In genomic region chr7:93178213-93178612, GRCh38 we compare ENCODE assay signal across 9 cellular contexts. TPM values are rescaled to one million over a fixed set of nuclear protein-coding genes. Genes with fewer than 3 reads are reported as not detected.
A peak's percentile ranks its signal among the peaks of the same experiment; 100 is the strongest.
DNase-seq lines count a peak whose midpoint lies in the region; FAIRE-seq and TF ChIP-seq lines count a peak whose summit lies in the region.
"Had no signal": no experiment of that assay in that cellular context is flagged by ENCODE, and none has a peak within 500 bp of the region (broad histone marks: within the 10 kb centered on the region; RNA-seq: fewer than 3 reads in every experiment).

No MANE protein-coding gene starts in this region.

- no peak for TF ChIP-seq POLR2A in spleen (IDR thresholded peaks at IDR 0.05)

- no peak overlapping the region for H3K4me3 ChIP-seq in small intestine (ENCODE audit: low read depth in 1 of 2, low read length in 2 of 2)
- H3K4me3 ChIP-seq in spleen = no peak overlapping the region

- H3K4me1 Mint-ChIP-seq in chondrocyte (ENCODE audit: low read depth) = no peaks in the 10 kb centered on the region

- H3K27ac Mint-ChIP-seq in chondrocyte (ENCODE audit: unreplicated experiment) = no peak overlapping the region

- H3K27ac ChIP-seq in small intestine (ENCODE audit: low read depth in 1 of 2, low read length in 1 of 2) (no peak overlapping the region), spleen (no peak overlapping the region)

- intact Hi-C loops in spleen (cut with DNase I; ENCODE audit: low total_unique reads) = no loop called here

- peak; percentile 74 for TF ChIP-seq CTCF in chondrocyte (IDR thresholded peaks at IDR 0.05)
- no peak for TF ChIP-seq CTCF in spleen (IDR thresholded peaks at IDR 0.05 in 8 of 11, conservative IDR thresholded peaks at IDR 0.05 in 3 of 11)

- no peak overlapping the region for H3K4me3 Mint-ChIP-seq in chondrocyte (ENCODE audit: unreplicated experiment)

- no peaks in the 10 kb centered on the region for H3K9me3 Mint-ChIP-seq in chondrocyte (ENCODE audit: low read depth)

- peaks cover 59% of the 10 kb centered on the region for H3K27me3 Mint-ChIP-seq in chondrocyte (ENCODE audit: low read depth)

- H3K27me3 ChIP-seq in small intestine (ENCODE audit: control insufficient read depth in 2 of 2, insufficient read depth in 2 of 2, low read length in 2 of 2) (no peaks in the 10 kb centered on the region), spleen (replicated peaks in 1 of 7) (no peaks in the 10 kb centered on the region)

- H3K4me1 ChIP-seq in small intestine (ENCODE audit: control insufficient read depth in 2 of 2, insufficient read depth in 1 of 2, low read depth in 1 of 2, low read length in 1 of 2) (no peaks in the 10 kb centered on the region), spleen (no peaks in the 10 kb centered on the region)

- no peaks in the 10 kb centered on the region for H3K36me3 Mint-ChIP-seq in chondrocyte (ENCODE audit: low read depth)

- no peaks in the 10 kb centered on the region for H3K9me3 ChIP-seq in small intestine (ENCODE audit: control insufficient read depth, low read depth)
- H3K9me3 ChIP-seq in spleen = peaks cover 0 to 2% (median 0%) of the 10 kb centered on the region in 8 donors

- FAIRE-seq in small intestine (lab: Jason Lieb, UNC) = no peak

- 18 to 24% (median 21%) methylated on average over 3 of the region's 3 CpGs for WGBS in small intestine, 3 donors
- 16 to 27% (median 25%) methylated on average over 3 of the region's 3 CpGs for WGBS in spleen, 5 donors

- peak; percentile 20 for DNase-seq in NCI-H510A treated with DMSO at 0.1 percent for 48 hours (lab: John Stamatoyannopoulos, UW)
- DNase-seq in NCI-H510A (lab: John Stamatoyannopoulos, UW) = no peak
- DNase-seq in NCI-H2171 (lab: John Stamatoyannopoulos, UW) = peak; percentile 19
- no peak for DNase-seq in chondrocyte (ENCODE audit: low spot score)
- peak; percentile 13 for DNase-seq in small intestine
- DNase-seq in HuH-7.5 (ENCODE audit: low spot score) = no peak
- no peak for DNase-seq in spleen
- DNase-seq in stimulated activated CD8-positive, alpha-beta memory T cell treated with anti-CD3 and anti-CD28 coated beads, Interleukin-4, amount 100 ng/mL, for 48 hours = no peak

- H3K36me3 ChIP-seq in small intestine (ENCODE audit: control insufficient read depth in 2 of 2, insufficient read depth in 2 of 2, low read length in 2 of 2) (no peaks in the 10 kb centered on the region), spleen (no peaks in the 10 kb centered on the region)

RNA-seq across cellular contexts. Expression of gene SAMD9L, which starts 30.0 kb away (rescaled TPM):
- total RNA-seq in chondrocyte (6.8 to 22.5 TPM (median 6.9 TPM) in 3 replicates), spleen (10 to 100 TPM; 34.8 to 61.3 (median 52.7) TPM)
- polyA plus RNA-seq in small intestine (1 to 10 TPM; 4.1 to 5.8 (median 5.4) TPM), spleen (10 to 100 TPM in 2 of 3 donors, 1 to 10 TPM in 1; 8.5 to 13.0 (median 12.0) TPM)

RNA-seq across cellular contexts. Expression of gene HEPACAM2, which starts 48.1 kb away (rescaled TPM):
- total RNA-seq in chondrocyte = not detected in 3 replicates
- 10 to 100 TPM in 2 of 3 donors, 1 to 10 TPM in 1; 9.2 to 18.0 (median 10.5) TPM for polyA plus RNA-seq in small intestine
- total RNA-seq in spleen = 1 to 10 TPM in 1 of 7 donors, under 1 TPM in 1, not detected in 5; 0.28 to 2.4 TPM
- polyA plus RNA-seq in spleen = under 1 TPM in 1 of 3 donors, not detected in 2; 0.06 TPM
- total RNA-seq: T-helper 1 cell treated with Interleukin-12 subunit alpha and Interleukin-12 subunit beta and Interleukin-4 antibody, amounts not matched to agents 30 ng/mL and 1 ng/mL, for 36 hours had no signal

RNA-seq across cellular contexts. Expression of gene VPS50, which starts 54.0 kb away (rescaled TPM):
- total RNA-seq in chondrocyte = 16.7 to 24.7 TPM (median 17.4 TPM) in 3 replicates
- polyA plus RNA-seq in small intestine = 1 to 10 TPM; 4.9 to 9.3 (median 8.7) TPM
- 10 to 100 TPM; 27.4 to 62.6 (median 36.8) TPM for total RNA-seq in spleen
- 10 to 100 TPM in 1 of 3 donors, 1 to 10 TPM in 2; 8.1 to 10.4 (median 8.5) TPM for polyA plus RNA-seq in spleen

Comparison
In these comparisons a context has a peak if more than half of its experiments do, and no peak if none do; other contexts are left out.
1. DNase-seq: peak in NCI-H510A treated with DMSO at 0.1 percent for 48 hours (single experiment), NCI-H2171 (single experiment) and small intestine (single experiment); none in NCI-H510A (single experiment), chondrocyte (single experiment), HuH-7.5 (single experiment), spleen (single experiment) and stimulated activated CD8-positive, alpha-beta memory T cell treated with anti-CD3 and anti-CD28 coated beads, Interleukin-4, amount 100 ng/mL, for 48 hours (single experiment).